Comparison of ENCODE assay signal across 8 cellular contexts in the genomic region with DNA sequence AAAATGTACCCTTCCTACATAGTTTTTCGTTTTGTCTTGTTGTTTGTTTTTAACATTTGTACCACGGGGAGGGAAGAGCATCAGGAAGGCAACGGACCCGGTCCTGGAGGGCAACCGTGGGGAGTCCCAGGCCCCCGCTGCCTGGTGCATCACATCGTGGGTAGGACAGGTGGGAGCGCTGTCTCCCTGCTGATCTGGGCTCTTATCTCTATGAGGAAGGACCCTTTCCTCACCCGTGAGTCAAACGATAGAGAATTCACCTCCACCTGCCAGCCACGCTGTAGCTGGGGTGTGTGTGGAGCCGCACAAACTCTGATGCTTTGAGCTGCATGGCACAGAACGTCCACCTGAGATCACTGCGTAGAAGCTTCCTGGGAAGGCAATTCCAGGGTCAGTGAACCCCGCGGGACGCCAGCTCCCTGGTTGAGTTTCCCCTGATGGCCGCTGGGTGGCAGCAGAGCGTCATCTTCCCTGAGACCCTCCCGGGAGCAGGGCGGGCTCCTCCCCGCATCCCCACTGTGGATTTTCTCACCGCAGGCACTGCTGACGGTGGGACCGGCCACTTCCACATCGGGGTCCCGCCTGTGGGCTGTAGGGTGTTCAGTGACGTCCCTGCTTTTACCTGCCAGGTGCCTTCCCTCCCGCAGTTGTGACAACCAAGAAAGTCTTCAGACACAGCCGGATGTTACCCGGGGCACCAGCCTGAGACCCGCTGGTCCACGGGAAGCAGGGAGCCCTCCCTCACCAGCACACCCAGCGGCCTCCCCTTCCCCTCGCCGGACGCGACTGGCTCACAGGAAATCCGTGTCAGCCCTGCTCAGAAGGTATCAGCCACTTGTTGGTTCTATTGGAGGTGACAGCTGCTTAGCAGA. TPM values are rescaled to one million over a fixed set of nuclear protein-coding genes. Genes with fewer than 3 reads are reported as not detected.
A peak's percentile ranks its signal among the peaks of the same experiment; 100 is the strongest.
DNase-seq lines count a peak whose midpoint lies in the region; ATAC-seq and TF ChIP-seq lines count a peak whose summit lies in the region.

No MANE protein-coding gene starts in this region.

- no peak for TF ChIP-seq EP300 in Ishikawa (IDR thresholded peaks at IDR 0.05; ENCODE audit: borderline replicate concordance)

- ATAC-seq in activated naive CD4-positive, alpha-beta T cell treated with anti-CD3 and anti-CD28 coated beads, Interleukin-2, amount 50 U/mL, for 72 hours = peak; percentile 69 to 81
- ATAC-seq in heart right ventricle = peak; percentile 55 to 86 (median 82)
- ATAC-seq in GM18519 (IDR thresholded peaks at IDR 0.05; ENCODE audit: low FRiP score, unreplicated experiment) = no peak
- no peak for ATAC-seq in HG03135 (IDR thresholded peaks at IDR 0.05; ENCODE audit: unreplicated experiment)

- peaks cover 0 to 35% (median 23%) of the 10 kb centered on the region in 7 donors for H3K27me3 ChIP-seq in heart right ventricle

- H3K27ac ChIP-seq in heart right ventricle = no peak overlapping the region

- TF ChIP-seq CTCF in heart right ventricle (IDR thresholded peaks at IDR 0.05) = peak; percentile 81 to 94 (median 91)

- no peaks in the 10 kb centered on the region for H3K36me3 Mint-ChIP-seq in activated naive CD4-positive, alpha-beta T cell treated with anti-CD3 and anti-CD28 coated beads, Interleukin-2, amount 50 U/mL, for 72 hours

- intact Hi-C loops in heart right ventricle (cut with DNase I) = loop anchor here in 2 of 10 donors (5.0 kb wide), 1 partner anchor 286 kb away; no protein-coding TSS in a partner anchor

- peaks cover 0 to under 1% (median 0%) of the 10 kb centered on the region in 11 donors for H3K9me3 ChIP-seq in heart right ventricle

- H3K9me3 Mint-ChIP-seq in activated naive CD4-positive, alpha-beta T cell treated with anti-CD3 and anti-CD28 coated beads, Interleukin-2, amount 50 U/mL, for 72 hours = no peaks in the 10 kb centered on the region

- WGBS in heart right ventricle, 2 donors = 4% methylated on average over 39 of the region's 39 CpGs

- peak; percentile 79 for TF ChIP-seq RAD21 in Ishikawa (IDR thresholded peaks at IDR 0.05; ENCODE audit: low read depth)

- in situ Hi-C loops in SK-MEL-5 (cut with HindIII; ENCODE audit: low pct_unique_long_range_greater_than_20kb, low sequenced_read_pairs) = no loop called here

- no peak overlapping the region for H3K27ac Mint-ChIP-seq in activated naive CD4-positive, alpha-beta T cell treated with anti-CD3 and anti-CD28 coated beads, Interleukin-2, amount 50 U/mL, for 72 hours

- H3K4me1 ChIP-seq in heart right ventricle = peaks cover 0 to 10% (median 8%) of the 10 kb centered on the region in 9 donors

- H3K36me3 ChIP-seq in heart right ventricle = no peaks in the 10 kb centered on the region

- DNase-seq in SK-MEL-5 (ENCODE audit: low read depth, low spot score) = peak; percentile 61
- DNase-seq in activated naive CD4-positive, alpha-beta T cell treated with anti-CD3 and anti-CD28 coated beads, Interleukin-2, amount 50 U/mL, for 72 hours (ENCODE audit: low spot score in 2 of 2) = peak in 1 of 2 donors; percentile 67
- peak; percentile 50 to 71 for DNase-seq in heart right ventricle
- peak; percentile 15 for DNase-seq in renal cortical epithelial cell (ENCODE audit: low read depth)

- H3K4me3 ChIP-seq in GM08714 (ENCODE audit: low read length) (peak overlapping the region; percentile 3; the same call in 1 of the 2 replicates), heart right ventricle (peak overlapping the region in 7 of 10 donors; percentile 4 to 45 (median 26))

TF ChIP-seq in Ishikawa, 13 proteins besides CTCF, POLR2A, EP300 and RAD21:
- TF ChIP-seq ZBTB7A (IDR thresholded peaks at IDR 0.05; ENCODE audit: low read depth) (peak; percentile 54; the same call in 1 of the 2 replicates), EGR1 (IDR thresholded peaks at IDR 0.05) (no peak)

RNA-seq across cellular contexts. Expression of a gene that starts 54.7 kb away (rescaled TPM):
- total RNA-seq in SK-MEL-5 (2014; rRNA removed; shearing (Covaris generic)) = 30.4 and 31.7 TPM in 2 replicates
- 32.7 and 34.1 TPM in 2 replicates for polyA plus RNA-seq in SK-MEL-5 (2015; cell fraction: cytosol; rRNA removed)
- 14.4 and 18.1 TPM in 2 replicates for polyA plus RNA-seq in SK-MEL-5 (2015; cell fraction: nucleus; rRNA removed)
- total RNA-seq in activated naive CD4-positive, alpha-beta T cell treated with anti-CD3 and anti-CD28 coated beads, Interleukin-2, amount 50 U/mL, for 72 hours = 10 to 100 TPM; 32.2 to 32.5 TPM
- total RNA-seq in heart right ventricle = 10 to 100 TPM; 18.5 to 47.2 (median 25.7) TPM
- 10 to 100 TPM; 42.3 to 42.8 TPM for polyA plus RNA-seq in heart right ventricle
- 25.6 and 41.0 TPM in 2 replicates for total RNA-seq in renal cortical epithelial cell

Comparison
In these comparisons a context has a peak if more than half of its experiments do, and no peak if none do; other contexts are left out.
1. ATAC-seq: peak in activated naive CD4-positive, alpha-beta T cell treated with anti-CD3 and anti-CD28 coated beads, Interleukin-2, amount 50 U/mL, for 72 hours (2 of 2) and heart right ventricle (8 of 8); none in GM18519 (single experiment) and HG03135 (single experiment).